Comparison of ENCODE assay signal across 9 cellular contexts in genomic region chr5:132463808-132464154, GRCh38. TPM values are rescaled to one million over a fixed set of nuclear protein-coding genes. Genes with fewer than 3 reads are reported as not detected.
DNase-seq lines count a peak whose midpoint lies in the region; ATAC-seq and TF ChIP-seq lines count a peak whose summit lies in the region.
"Had no signal": no experiment of that assay in that cellular context is flagged by ENCODE, and none has a peak within 500 bp of the region (broad histone marks: within the 10 kb centered on the region; RNA-seq: fewer than 3 reads in every experiment).

No MANE protein-coding gene starts in this region.

- H3K4me1 ChIP-seq in DND-41 (ENCODE audit: insufficient read depth, low read length) (peaks cover 93% of the 10 kb centered on the region), fibroblast of lung (ENCODE audit: control insufficient read depth, extremely low read depth, insufficient read depth, low read length) (peaks cover 32% of the 10 kb centered on the region), skeletal muscle tissue (ENCODE audit: control insufficient read depth in 3 of 3, insufficient read depth in 3 of 3, low read length in 3 of 3) (peaks cover 38 to 68% (median 56%) of the 10 kb centered on the region in 3 donors)

- H3K27ac Mint-ChIP-seq in T-cell, result peak overlapping the region; percentile 97 to 100

- POLR2A ChIA-PET in T-cell (lab: Charles Lee), result interaction anchor here (0.6 to 4.4 kb wide), 4 partner anchors 8 to 34 kb away, joined by 3 to 111 read pairs (median 22); partner anchors contain the start of gene IRF1 (in 1 of the 2)

- no peaks in the 10 kb centered on the region for H3K27me3 Mint-ChIP-seq in T-cell

- peak overlapping the region in 1 of 2 experiments; percentile 26; a peak in 1 of 4 replicates for H3K4me3 ChIP-seq in DND-41 (ENCODE audit: low read depth in 1 of 2, low read length in 2 of 2)
- no peak overlapping the region for H3K4me3 ChIP-seq in fibroblast of lung (replicated peaks in 1 of 4; ENCODE audit: control extremely low read depth in 1 of 4, insufficient read depth in 1 of 4, low read depth in 3 of 4, low read length in 4 of 4)
- peak overlapping the region in 2 of 3 donors; percentile 10 to 18 for H3K4me3 ChIP-seq in skeletal muscle tissue (ENCODE audit: low read length in 3 of 3)

- TF ChIP-seq CTCF in DND-41 (IDR thresholded peaks at IDR 0.05; ENCODE audit: borderline replicate concordance, extremely low read depth, low read length, poor library complexity, severe bottlenecking), result no peak
- no peak for TF ChIP-seq CTCF in fibroblast of lung (conservative IDR thresholded peaks at IDR 0.05 in 1 of 2, IDR thresholded peaks at IDR 0.05 in 1 of 2; ENCODE audit: low read depth in 1 of 2, low read length in 2 of 2)

- H3K4me1 Mint-ChIP-seq in T-cell, result peaks cover 92 to 98% (median 93%) of the 10 kb centered on the region in 3 donors

- H3K9me3 ChIP-seq in DND-41 (ENCODE audit: insufficient read depth, low read length, severe bottlenecking) (no peaks in the 10 kb centered on the region), fibroblast of lung (ENCODE audit: control insufficient read depth, insufficient read depth, low read depth, low read length) (no peaks in the 10 kb centered on the region), skeletal muscle tissue (ENCODE audit: control insufficient read depth in 3 of 3, low read length in 3 of 3) (no peaks in the 10 kb centered on the region)

- H3K27ac ChIP-seq in DND-41 (ENCODE audit: low read length) (peak overlapping the region; percentile 99), fibroblast of lung (ENCODE audit: insufficient read depth, low read length) (peak overlapping the region; percentile 30), skeletal muscle tissue (ENCODE audit: low read depth, low read length) (no peak overlapping the region)

- H3K36me3 Mint-ChIP-seq in T-cell, result peaks cover 24% of the 10 kb centered on the region

- H3K36me3 ChIP-seq in DND-41 (ENCODE audit: insufficient read depth, low read length) (peaks cover 69% of the 10 kb centered on the region), fibroblast of lung (ENCODE audit: control insufficient read depth, insufficient read depth, low read length) (no peaks in the 10 kb centered on the region), skeletal muscle tissue (ENCODE audit: control insufficient read depth in 3 of 3, insufficient read depth in 3 of 3, low read length in 3 of 3) (peaks cover 4 to 10% (median 7%) of the 10 kb centered on the region in 3 donors)

- H3K9me3 Mint-ChIP-seq in T-cell, result no peaks in the 10 kb centered on the region

- H4K20me1 ChIP-seq in DND-41 (ENCODE audit: insufficient read depth, low read length), result no peaks in the 10 kb centered on the region
- no peaks in the 10 kb centered on the region for H4K20me1 ChIP-seq in fibroblast of lung (ENCODE audit: control insufficient read depth, extremely low read depth, insufficient read depth, low read length)

- peak overlapping the region; percentile 60 to 77 (median 66) for H3K4me3 Mint-ChIP-seq in T-cell

- H3K4me2 ChIP-seq in DND-41 (ENCODE audit: insufficient read depth, low read length), result peak overlapping the region; percentile 50
- H3K4me2 ChIP-seq in fibroblast of lung (ENCODE audit: extremely low read depth, insufficient read depth, low read length), result peak overlapping the region; percentile 34

- H3K9ac ChIP-seq in DND-41 (ENCODE audit: low read depth, low read length), result peak overlapping the region; percentile 65
- no peak overlapping the region for H3K9ac ChIP-seq in fibroblast of lung (ENCODE audit: insufficient read depth, low read length)
- peak overlapping the region; percentile 5 to 35 (median 25) for H3K9ac ChIP-seq in skeletal muscle tissue (ENCODE audit: low read depth in 1 of 3, low read length in 3 of 3)

- peak; percentile 80 for DNase-seq in DND-41
- DNase-seq in T-cell, result no peak
- DNase-seq in fibroblast of lung (ENCODE audit: low read depth in 2 of 2), result no peak
- DNase-seq in AG20443 (ENCODE audit: low spot score), result no peak
- no peak for DNase-seq in A172 (ENCODE audit: low spot score)
- no peak for DNase-seq in SIG-M5 (lab: John Stamatoyannopoulos, UW)
- DNase-seq: stimulated activated CD4-positive, alpha-beta T cell treated with anti-CD3 and anti-CD28 coated beads, Interleukin-1b, Interleukin-23, amount 100 ng/mL, for 48 hours had no signal

- H2AFZ ChIP-seq in DND-41 (ENCODE audit: low read depth, low read length) (no peak overlapping the region), fibroblast of lung (ENCODE audit: low read length) (no peak overlapping the region)

- ATAC-seq in DND-41 (ENCODE audit: insufficient read depth, low read depth) (peak; percentile 18), T-cell (replicated peaks in 1 of 4) (peak in 2 of 4 experiments; percentile 17 to 21), GM21390 (IDR thresholded peaks at IDR 0.05; ENCODE audit: unreplicated experiment) (no peak)

- peaks cover 79% of the 10 kb centered on the region for H3K79me2 ChIP-seq in DND-41 (ENCODE audit: insufficient read depth, low read length)
- H3K79me2 ChIP-seq in fibroblast of lung (ENCODE audit: control insufficient read depth, insufficient read depth, low read length), result no peaks in the 10 kb centered on the region

- no peaks in the 10 kb centered on the region for H3K27me3 ChIP-seq in DND-41 (ENCODE audit: insufficient read depth, low read length, poor library complexity)
- H3K27me3 ChIP-seq in fibroblast of lung (ENCODE audit: control insufficient read depth, insufficient read depth, low read length), result no peaks in the 10 kb centered on the region
- no peaks in the 10 kb centered on the region for H3K27me3 ChIP-seq in skeletal muscle tissue (ENCODE audit: control insufficient read depth in 3 of 3, insufficient read depth in 3 of 3, low read length in 3 of 3)

- CTCF ChIA-PET in T-cell (lab: Charles Lee), result interaction anchor here (0.6 to 4.5 kb wide), 5 partner anchors 8 to 52 kb away, joined by 3 to 61 read pairs (median 4); no protein-coding TSS in a partner anchor

RNA-seq across cellular contexts. Expression of gene IRF1, which starts 26.8 kb away (rescaled TPM):
- total RNA-seq in T-cell (100 to 1,000 TPM; 167 to 859 (median 252) TPM), fibroblast of lung (22.1 and 34.7 TPM in 2 replicates), skeletal muscle tissue (5.2 TPM)
- 36.8 and 37.6 TPM in 2 replicates for polyA plus RNA-seq in fibroblast of lung
- 32.1 and 37.0 TPM in 2 replicates for polyA plus RNA-seq in fibroblast of lung (2012)
- 45.2 and 81.5 TPM in 2 replicates for polyA minus RNA-seq in fibroblast of lung (ENCODE audit: low replicate concordance)
- total RNA-seq in A172 (2014; rRNA removed; shearing (Covaris generic)), result 4.0 and 9.1 TPM in 2 replicates

Comparison
In these comparisons a context has a peak if more than half of its experiments do, and no peak if none do; other contexts are left out.
1. H3K4me3 ChIP-seq: peak in skeletal muscle tissue (2 of 3); none in fibroblast of lung (0 of 4).